In genomic region chr7:90244565-90244908, GRCh38 we compare ENCODE assay signal across 7 cellular contexts. TPM values are rescaled to one million over a fixed set of nuclear protein-coding genes. Genes with fewer than 3 reads are reported as not detected.
DNase-seq lines count a peak whose midpoint lies in the region; ATAC-seq and TF ChIP-seq lines count a peak whose summit lies in the region.

No MANE protein-coding gene starts in this region.

- H3K27ac Mint-ChIP-seq in activated CD4-positive, alpha-beta memory T cell treated with anti-CD3 and anti-CD28 coated beads, Interleukin-2, amount 10 ng/mL, durations not matched to agents 7 days and 5 days: no peak overlapping the region
- H3K27ac Mint-ChIP-seq in stimulated activated naive CD8-positive, alpha-beta T cell treated with anti-CD3 and anti-CD28 coated beads, Interleukin-15, amount 100 ng/mL, for 72 hours: no peak overlapping the region

- DNase-seq in HFF-Myc (ENCODE audit: extremely low read depth, low read depth): no peak
- DNase-seq in activated CD4-positive, alpha-beta memory T cell treated with anti-CD3 and anti-CD28 coated beads, Interleukin-2, amount 10 ng/mL, durations not matched to agents 7 days and 5 days: no peak
- DNase-seq in stimulated activated naive CD8-positive, alpha-beta T cell treated with anti-CD3 and anti-CD28 coated beads, Interleukin-15, amount 100 ng/mL, for 72 hours: no peak
- DNase-seq in SIG-M5 treated with dmso at 0.1 percent for 504 hours (lab: John Stamatoyannopoulos, UW; ENCODE audit: unreplicated experiment): no peak
- no peak for DNase-seq in amniotic stem cell (lab: John Stamatoyannopoulos, UW)
- DNase-seq in NCI-H510A treated with DMSO at 0.1 percent for 48 hours (lab: John Stamatoyannopoulos, UW): no peak

- POLR2A ChIA-PET in activated CD4-positive, alpha-beta memory T cell treated with anti-CD3 and anti-CD28 coated beads, Interleukin-2, amount 10 ng/mL, durations not matched to agents 7 days and 5 days (lab: Charles Lee): no interaction called here

- H3K36me3 Mint-ChIP-seq in activated CD4-positive, alpha-beta memory T cell treated with anti-CD3 and anti-CD28 coated beads, Interleukin-2, amount 10 ng/mL, durations not matched to agents 7 days and 5 days (ENCODE audit: low read depth): no peaks in the 10 kb centered on the region

- peak overlapping the region; percentile 62 for H3K4me3 ChIP-seq in HFF-Myc (replicated peaks; ENCODE audit: low read depth, low read length)
- peak overlapping the region; percentile 95 for H3K4me3 ChIP-seq in iPS-18c (ENCODE audit: insufficient read depth, low read depth, low read length)

- CTCF ChIA-PET in activated CD4-positive, alpha-beta memory T cell treated with anti-CD3 and anti-CD28 coated beads, Interleukin-2, amount 10 ng/mL, durations not matched to agents 7 days and 5 days (lab: Charles Lee): no interaction called here

- TF ChIP-seq CTCF in HFF-Myc (IDR thresholded peaks at IDR 0.05; ENCODE audit: low read depth, low read length, missing control alignments): no peak

- H3K9me3 ChIP-seq in iPS-18c (ENCODE audit: control insufficient read depth, insufficient read depth, low read length): no peaks in the 10 kb centered on the region

- no peaks in the 10 kb centered on the region for H3K9me3 Mint-ChIP-seq in activated CD4-positive, alpha-beta memory T cell treated with anti-CD3 and anti-CD28 coated beads, Interleukin-2, amount 10 ng/mL, durations not matched to agents 7 days and 5 days
- H3K9me3 Mint-ChIP-seq in stimulated activated naive CD8-positive, alpha-beta T cell treated with anti-CD3 and anti-CD28 coated beads, Interleukin-15, amount 100 ng/mL, for 72 hours: no peaks in the 10 kb centered on the region

- H3K4me3 Mint-ChIP-seq in activated CD4-positive, alpha-beta memory T cell treated with anti-CD3 and anti-CD28 coated beads, Interleukin-2, amount 10 ng/mL, durations not matched to agents 7 days and 5 days: peak overlapping the region; percentile 79
- H3K4me3 Mint-ChIP-seq in stimulated activated naive CD8-positive, alpha-beta T cell treated with anti-CD3 and anti-CD28 coated beads, Interleukin-15, amount 100 ng/mL, for 72 hours: peak overlapping the region; percentile 90

- peaks cover 34% of the 10 kb centered on the region for H3K27me3 Mint-ChIP-seq in activated CD4-positive, alpha-beta memory T cell treated with anti-CD3 and anti-CD28 coated beads, Interleukin-2, amount 10 ng/mL, durations not matched to agents 7 days and 5 days
- peaks cover 48% of the 10 kb centered on the region for H3K27me3 Mint-ChIP-seq in stimulated activated naive CD8-positive, alpha-beta T cell treated with anti-CD3 and anti-CD28 coated beads, Interleukin-15, amount 100 ng/mL, for 72 hours

- peak; percentile 1 for ATAC-seq in stimulated activated naive CD8-positive, alpha-beta T cell treated with anti-CD3 and anti-CD28 coated beads, Interleukin-15, amount 100 ng/mL, for 72 hours

- H3K4me1 Mint-ChIP-seq in activated CD4-positive, alpha-beta memory T cell treated with anti-CD3 and anti-CD28 coated beads, Interleukin-2, amount 10 ng/mL, durations not matched to agents 7 days and 5 days: peaks cover 24% of the 10 kb centered on the region
- peaks cover 28% of the 10 kb centered on the region for H3K4me1 Mint-ChIP-seq in stimulated activated naive CD8-positive, alpha-beta T cell treated with anti-CD3 and anti-CD28 coated beads, Interleukin-15, amount 100 ng/mL, for 72 hours

RNA-seq across cellular contexts. Expression of gene CFAP69, which starts 0.4 kb away (rescaled TPM):
- total RNA-seq in activated CD4-positive, alpha-beta memory T cell treated with anti-CD3 and anti-CD28 coated beads, Interleukin-2, amount 10 ng/mL, durations not matched to agents 7 days and 5 days: not detected

RNA-seq across cellular contexts. Expression of gene STEAP2, which starts 33.0 kb away (rescaled TPM):
- total RNA-seq in activated CD4-positive, alpha-beta memory T cell treated with anti-CD3 and anti-CD28 coated beads, Interleukin-2, amount 10 ng/mL, durations not matched to agents 7 days and 5 days: under 1 TPM in 1 of 2 experiments, not detected in 1; 0.05 TPM
